ENCODE assay signal across 9 cellular contexts in the genomic region with DNA sequence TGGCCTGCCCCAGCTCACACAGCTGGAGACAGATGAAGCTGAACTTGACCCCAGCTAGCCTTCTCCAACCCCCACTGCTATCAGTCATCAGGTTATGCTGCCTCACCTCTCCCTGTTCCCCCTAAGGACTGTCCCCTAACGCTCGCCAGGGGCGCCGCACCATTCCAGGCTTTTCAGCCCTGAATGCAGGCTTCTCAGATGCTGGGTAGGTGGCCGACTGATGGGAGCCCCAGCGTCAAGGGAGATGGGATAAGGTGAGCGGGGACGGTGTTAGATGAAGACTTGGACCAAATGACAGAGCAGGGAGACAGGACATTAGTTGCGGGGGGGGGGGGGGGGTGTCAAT. TPM values are rescaled to one million over a fixed set of nuclear protein-coding genes. Genes with fewer than 3 reads are reported as not detected.
DNase-seq lines count a peak whose midpoint lies in the region; ATAC-seq and TF ChIP-seq lines count a peak whose summit lies in the region.
"Had no signal": no experiment of that assay in that cellular context is flagged by ENCODE, and none has a peak within 500 bp of the region (broad histone marks: within the 10 kb centered on the region; RNA-seq: fewer than 3 reads in every experiment).

No MANE protein-coding gene starts in this region.

- POLR2A ChIA-PET in activated CD4-positive, alpha-beta T cell treated with anti-CD3 and anti-CD28 coated beads, Interleukin-2, amount 10 ng/mL, durations not matched to agents 7 days and 5 days (lab: Charles Lee): no interaction called here

- peak overlapping the region; percentile 46; the same call in 1 of the 2 replicates for H3K9ac ChIP-seq in SU-DHL-6 (ENCODE audit: low read length)

- no peaks in the 10 kb centered on the region for H3K36me3 ChIP-seq in SU-DHL-6 (ENCODE audit: low read length)
- no peaks in the 10 kb centered on the region for H3K36me3 ChIP-seq in hepatocyte (replicated peaks; ENCODE audit: insufficient read depth, low read depth)

- WGBS in hepatocyte (ENCODE audit: low lambda C conversion rate, missing lambda C conversion rate): 28% methylated on average over 8 of the region's 9 CpGs

- H3K9me3 Mint-ChIP-seq in activated CD4-positive, alpha-beta T cell treated with anti-CD3 and anti-CD28 coated beads, Interleukin-2, amount 10 ng/mL, durations not matched to agents 7 days and 5 days: no peaks in the 10 kb centered on the region
- H3K9me3 Mint-ChIP-seq in stimulated activated naive B cell treated with anti-CD40 and anti-IgM and Interleukin-4, amounts not matched to agents 10 μg/mL and 1 μg/mL and 100 μg/mL, for 72 hours: no peaks in the 10 kb centered on the region

- no peaks in the 10 kb centered on the region for H3K36me3 Mint-ChIP-seq in activated CD4-positive, alpha-beta T cell treated with anti-CD3 and anti-CD28 coated beads, Interleukin-2, amount 10 ng/mL, durations not matched to agents 7 days and 5 days (ENCODE audit: low read depth)
- H3K36me3 Mint-ChIP-seq in stimulated activated naive B cell treated with anti-CD40 and anti-IgM and Interleukin-4, amounts not matched to agents 10 μg/mL and 1 μg/mL and 100 μg/mL, for 72 hours: no peaks in the 10 kb centered on the region

- H3K27me3 ChIP-seq in SU-DHL-6 (ENCODE audit: low read length) (no peaks in the 10 kb centered on the region), hepatocyte (no peaks in the 10 kb centered on the region)

- H2AFZ ChIP-seq in SU-DHL-6 (ENCODE audit: low read depth, low read length, severe bottlenecking): peak overlapping the region; percentile 90
- peak overlapping the region; percentile 6 for H2AFZ ChIP-seq in hepatocyte

- H3K4me3 ChIP-seq in SU-DHL-6 (ENCODE audit: insufficient read depth, low read length, poor library complexity, severe bottlenecking) (no peak overlapping the region), hepatocyte (no peak overlapping the region)

- H3K79me2 ChIP-seq in SU-DHL-6 (ENCODE audit: insufficient read depth, low read length) (no peaks in the 10 kb centered on the region), hepatocyte (no peaks in the 10 kb centered on the region)

- H3K27me3 Mint-ChIP-seq in activated CD4-positive, alpha-beta T cell treated with anti-CD3 and anti-CD28 coated beads, Interleukin-2, amount 10 ng/mL, durations not matched to agents 7 days and 5 days: peaks cover 14% of the 10 kb centered on the region
- peaks cover 14% of the 10 kb centered on the region in 2 donors for H3K27me3 Mint-ChIP-seq in stimulated activated naive B cell treated with anti-CD40 and anti-IgM and Interleukin-4, amounts not matched to agents 10 μg/mL and 1 μg/mL and 100 μg/mL, for 72 hours

- no peaks in the 10 kb centered on the region for H3F3A ChIP-seq in SU-DHL-6 (ENCODE audit: insufficient read depth)

- H3K4me2 ChIP-seq in SU-DHL-6 (ENCODE audit: low read depth, low read length, poor library complexity, severe bottlenecking): peak overlapping the region; percentile 59
- H3K4me2 ChIP-seq in hepatocyte: peak overlapping the region; percentile 76

- CTCF ChIA-PET in activated CD4-positive, alpha-beta T cell treated with anti-CD3 and anti-CD28 coated beads, Interleukin-2, amount 10 ng/mL, durations not matched to agents 7 days and 5 days (lab: Charles Lee): interaction anchor here (0.7 to 2.4 kb wide), 11 partner anchors 10 to 662 kb away, joined by 3 to 8 read pairs (median 3); partner anchors contain the start of gene OPALIN

- H3K4me1 Mint-ChIP-seq in activated CD4-positive, alpha-beta T cell treated with anti-CD3 and anti-CD28 coated beads, Interleukin-2, amount 10 ng/mL, durations not matched to agents 7 days and 5 days: peaks cover 11% of the 10 kb centered on the region
- peaks cover 10 to 22% of the 10 kb centered on the region in 2 donors for H3K4me1 Mint-ChIP-seq in stimulated activated naive B cell treated with anti-CD40 and anti-IgM and Interleukin-4, amounts not matched to agents 10 μg/mL and 1 μg/mL and 100 μg/mL, for 72 hours

- no peak overlapping the region for H3K27ac ChIP-seq in SU-DHL-6 (ENCODE audit: low read depth, low read length)
- no peak overlapping the region for H3K27ac ChIP-seq in hepatocyte

- H3K9me3 ChIP-seq in SU-DHL-6 (ENCODE audit: insufficient read depth, low read length) (no peaks in the 10 kb centered on the region), hepatocyte (ENCODE audit: low read depth) (no peaks in the 10 kb centered on the region)

- H3K9me2 ChIP-seq in SU-DHL-6 (replicated peaks; ENCODE audit: insufficient read depth, low read length): no peaks in the 10 kb centered on the region
- H3K9me2 ChIP-seq in hepatocyte (replicated peaks; ENCODE audit: insufficient read depth): no peaks in the 10 kb centered on the region

- H3K4me1 ChIP-seq in hepatocyte (ENCODE audit: insufficient read depth): no peaks in the 10 kb centered on the region

- no peak for ATAC-seq in stimulated activated naive B cell treated with anti-CD40 and anti-IgM and Interleukin-4, amounts not matched to agents 10 μg/mL and 1 μg/mL and 100 μg/mL, for 72 hours (replicated peaks)
- no peak for ATAC-seq in HG02571 (IDR thresholded peaks at IDR 0.05; ENCODE audit: unreplicated experiment)

- TF ChIP-seq CTCF in SU-DHL-6 (IDR thresholded peaks at IDR 0.05; ENCODE audit: insufficient read depth, low read length, poor library complexity, severe bottlenecking) (no peak), hepatocyte (IDR thresholded peaks at IDR 0.05; ENCODE audit: poor library complexity) (no peak)

- H4K20me1 ChIP-seq in SU-DHL-6 (ENCODE audit: low read depth, low read length) (no peaks in the 10 kb centered on the region), hepatocyte (ENCODE audit: insufficient read depth, poor library complexity, severe bottlenecking) (no peaks in the 10 kb centered on the region)

- no peak overlapping the region for H3K27ac Mint-ChIP-seq in activated CD4-positive, alpha-beta T cell treated with anti-CD3 and anti-CD28 coated beads, Interleukin-2, amount 10 ng/mL, durations not matched to agents 7 days and 5 days
- H3K27ac Mint-ChIP-seq in stimulated activated naive B cell treated with anti-CD40 and anti-IgM and Interleukin-4, amounts not matched to agents 10 μg/mL and 1 μg/mL and 100 μg/mL, for 72 hours: no peak overlapping the region

- DNase-seq in activated CD4-positive, alpha-beta T cell treated with anti-CD3 and anti-CD28 coated beads, Interleukin-2, amount 10 ng/mL, durations not matched to agents 7 days and 5 days: no peak
- DNase-seq in activated CD4-positive, alpha-beta T cell treated with anti-CD3 and anti-CD28 coated beads for 4 hours: no peak
- DNase-seq in hepatocyte (ENCODE audit: low spot score) (no peak), erythroblast (lab: John Stamatoyannopoulos, UW) (no peak)
- DNase-seq in stimulated activated naive B cell treated with anti-CD40 and anti-IgM and Interleukin-4, amounts not matched to agents 10 μg/mL and 1 μg/mL and 100 μg/mL, for 72 hours: no peak
- DNase-seq in activated effector memory CD4-positive, alpha-beta T cell treated with Interleukin-2 at 50 U/mL for 16 hours: no peak

- TF ChIP-seq POLR2A in erythroblast (IDR thresholded peaks at IDR 0.05; ENCODE audit: low read length): no peak

- H3K4me3 Mint-ChIP-seq in activated CD4-positive, alpha-beta T cell treated with anti-CD3 and anti-CD28 coated beads, Interleukin-2, amount 10 ng/mL, durations not matched to agents 7 days and 5 days: peak overlapping the region; percentile 51
- H3K4me3 Mint-ChIP-seq in stimulated activated naive B cell treated with anti-CD40 and anti-IgM and Interleukin-4, amounts not matched to agents 10 μg/mL and 1 μg/mL and 100 μg/mL, for 72 hours: peak overlapping the region; percentile 76 to 81

RNA-seq across cellular contexts. Expression of gene OPALIN, which starts 15.8 kb away (rescaled TPM):
- total RNA-seq in activated CD4-positive, alpha-beta T cell treated with anti-CD3 and anti-CD28 coated beads, Interleukin-2, amount 10 ng/mL, durations not matched to agents 7 days and 5 days: not detected
- total RNA-seq in hepatocyte: not detected in 2 replicates
- polyA plus RNA-seq in hepatocyte: not detected in 2 replicates
- total RNA-seq: fibroblast of villous mesenchyme had no signal
